In genomic region chr2:220076734-220077133, GRCh38 we compare ENCODE assay signal across 1 cellular context.
TF ChIP-seq lines count a peak whose summit lies in the region.

No MANE protein-coding gene starts in this region.

TF ChIP-seq in HEK293, 187 proteins besides CTCF, POLR2A, EP300 and RAD21 (continued from another document):
- TF ChIP-seq ZBTB8A (tag by site-specific recombination; IDR thresholded peaks at IDR 0.05), result 0 out of 2 replicates have a peak, but pooled peaks have one; percentile 19
- TF ChIP-seq YY1 (tag by site-specific recombination; IDR thresholded peaks at IDR 0.05), result no peak
